14 cellular contexts compared by ENCODE assay signal in genomic region chr12:13161172-13161571, GRCh38. TPM values are rescaled to one million over a fixed set of nuclear protein-coding genes. Genes with fewer than 3 reads are reported as not detected.
A peak's percentile ranks its signal among the peaks of the same experiment; 100 is the strongest.
DNase-seq lines count a peak whose midpoint lies in the region; ATAC-seq and TF ChIP-seq lines count a peak whose summit lies in the region.
"Had no signal": no experiment of that assay in that cellular context is flagged by ENCODE, and none has a peak within 500 bp of the region (broad histone marks: within the 10 kb centered on the region; RNA-seq: fewer than 3 reads in every experiment).

No MANE protein-coding gene starts in this region.

- no peak overlapping the region for H3K4me2 ChIP-seq in OCI-LY7 (ENCODE audit: low read length)

- H3K9me3 Mint-ChIP-seq in MCF 10A (ENCODE audit: unreplicated experiment), result no peaks in the 10 kb centered on the region
- H3K9me3 Mint-ChIP-seq: activated naive CD8-positive, alpha-beta T cell treated with anti-CD3 and anti-CD28 coated beads for 36 hours had no signal

- in situ Hi-C loops in transverse colon (cut with MboI; ENCODE audit: low pct_ligation_motif_present in 1 of 4, low pct_unique_long_range_greater_than_20kb in 1 of 4, low sequenced_read_pairs in 3 of 4), result no loop called here

- H3K27me3 ChIP-seq in breast epithelium (no peaks in the 10 kb centered on the region), transverse colon (peaks cover 7% of the 10 kb centered on the region)
- H3K27me3 ChIP-seq: testis had no signal

- no peaks in the 10 kb centered on the region for H3K36me3 Mint-ChIP-seq in MCF 10A (ENCODE audit: insufficient read depth, unreplicated experiment)
- H3K36me3 Mint-ChIP-seq: activated naive CD8-positive, alpha-beta T cell treated with anti-CD3 and anti-CD28 coated beads for 36 hours had no signal

- H3K36me3 ChIP-seq in breast epithelium (no peaks in the 10 kb centered on the region), OCI-LY7 (ENCODE audit: insufficient read depth, low read length) (no peaks in the 10 kb centered on the region), transverse colon (no peaks in the 10 kb centered on the region)

- H3K4me3 Mint-ChIP-seq in MCF 10A (ENCODE audit: unreplicated experiment), result no peak overlapping the region
- H3K4me3 Mint-ChIP-seq: activated naive CD8-positive, alpha-beta T cell treated with anti-CD3 and anti-CD28 coated beads for 36 hours had no signal

- no peak for ATAC-seq in HG03442 (IDR thresholded peaks at IDR 0.05; ENCODE audit: unreplicated experiment)
- ATAC-seq: sciatic nerve had no signal

- TF ChIP-seq POLR2A in breast epithelium (IDR thresholded peaks at IDR 0.05), result no peak
- no peak for TF ChIP-seq POLR2A in transverse colon (IDR thresholded peaks at IDR 0.05)

- H3K79me2 ChIP-seq in OCI-LY7 (ENCODE audit: insufficient read depth, low read depth, low read length), result no peaks in the 10 kb centered on the region

- H3K4me1 Mint-ChIP-seq in MCF 10A (ENCODE audit: insufficient read depth, unreplicated experiment), result peaks cover 11% of the 10 kb centered on the region

- BruUV-seq in MCF 10A (replicated peaks; lab: Mats Ljungman, UMichigan) (no TSS peak), OCI-LY7 (replicated peaks; lab: Mats Ljungman, UMichigan) (no TSS peak)

- H3K9me3 ChIP-seq in breast epithelium (no peaks in the 10 kb centered on the region), OCI-LY7 (ENCODE audit: low read length) (no peaks in the 10 kb centered on the region), transverse colon (no peaks in the 10 kb centered on the region)
- H3K9me3 ChIP-seq: testis had no signal

- intact Hi-C loops in MCF 10A (cut with micrococcal nuclease), result no loop called here
- intact Hi-C loops in breast epithelium (cut with DNase I; ENCODE audit: low total_unique reads), result no loop called here
- intact Hi-C loops in OCI-LY7 (cut with micrococcal nuclease; ENCODE audit: unreplicated experiment), result no loop called here
- intact Hi-C loops in transverse colon (cut with DNase I; ENCODE audit: low total_unique reads), result no loop called here

- no peaks in the 10 kb centered on the region for H4K20me1 ChIP-seq in OCI-LY7 (ENCODE audit: insufficient read depth, low read length)

- no peak for TF ChIP-seq EP300 in transverse colon (IDR thresholded peaks at IDR 0.05; ENCODE audit: low read depth)

- H3K27me3 Mint-ChIP-seq in MCF 10A (ENCODE audit: insufficient read depth, unreplicated experiment), result no peaks in the 10 kb centered on the region

- DNase-seq in MCF 10A (ENCODE audit: unreplicated experiment), result no peak
- DNase-seq in breast epithelium (ENCODE audit: low spot score in 2 of 2), result no peak
- no peak for DNase-seq in OCI-LY7 (ENCODE audit: low spot score)
- DNase-seq in epithelial cell of esophagus (ENCODE audit: low read depth), result no peak
- no peak for DNase-seq in transverse colon
- DNase-seq in activated naive CD4-positive, alpha-beta T cell treated with Interleukin-2 at 50 U/mL for 16 hours, result no peak
- no peak for DNase-seq in effector CD8-positive, alpha-beta T cell (lab: John Stamatoyannopoulos, UW)
- DNase-seq: activated naive CD8-positive, alpha-beta T cell treated with anti-CD3 and anti-CD28 coated beads for 36 hours; NCI-H2081; testis had no signal

- TF ChIP-seq CTCF in MCF 10A (IDR thresholded peaks at IDR 0.05; ENCODE audit: unreplicated experiment), result peak; percentile 27
- TF ChIP-seq CTCF in breast epithelium (IDR thresholded peaks at IDR 0.05), result no peak
- peak; percentile 63 for TF ChIP-seq CTCF in OCI-LY7 (conservative IDR thresholded peaks at IDR 0.05; ENCODE audit: low read length)
- TF ChIP-seq CTCF in epithelial cell of esophagus (IDR thresholded peaks at IDR 0.05; ENCODE audit: insufficient read depth, low read depth, low read length, missing control alignments), result peak; percentile 32
- TF ChIP-seq CTCF in transverse colon (IDR thresholded peaks at IDR 0.05), result peak in 3 of 5 experiments; percentile 19 to 29 (median 27)

- no peak overlapping the region for H3K27ac Mint-ChIP-seq in MCF 10A (ENCODE audit: low read depth, unreplicated experiment)
- H3K27ac Mint-ChIP-seq: activated naive CD8-positive, alpha-beta T cell treated with anti-CD3 and anti-CD28 coated beads for 36 hours had no signal

- no peak overlapping the region for H3K27ac ChIP-seq in breast epithelium
- H3K27ac ChIP-seq in OCI-LY7 (ENCODE audit: low read depth, low read length, poor library complexity, severe bottlenecking), result no peak overlapping the region
- H3K27ac ChIP-seq in transverse colon, result no peak overlapping the region
- H3K27ac ChIP-seq: testis had no signal

- POLR2A ChIA-PET in MCF 10A (lab: Yijun Ruan, JAX) (no interaction called here), OCI-LY7 (lab: Charles Lee) (interaction anchor here (0.6 kb wide), 1 partner anchor 116 kb away, joined by 4 read pairs; no protein-coding TSS in a partner anchor)

- CTCF ChIA-PET in MCF 10A (lab: Yijun Ruan, JAX) (interaction anchor here (0.6 to 1.5 kb wide), 5 partner anchors 37 to 63 kb away, joined by 3 to 9 read pairs (median 3); no protein-coding TSS in a partner anchor), OCI-LY7 (lab: Charles Lee; ENCODE audit: unreplicated experiment) (no interaction called here)

- WGBS in transverse colon (ENCODE audit: low coverage in 1 of 2), 2 donors, result 77 to 89% methylated on average over 3 of the region's 3 CpGs

- H2AFZ ChIP-seq in OCI-LY7 (ENCODE audit: low read length), result no peak overlapping the region

- H3K9me2 ChIP-seq in OCI-LY7 (ENCODE audit: insufficient read depth, low read length), result no peaks in the 10 kb centered on the region

- H3K4me1 ChIP-seq in breast epithelium (peaks cover 4 to 6% of the 10 kb centered on the region in 2 donors), OCI-LY7 (ENCODE audit: insufficient read depth, low read length, poor library complexity, severe bottlenecking) (no peaks in the 10 kb centered on the region), transverse colon (peaks cover 0 to 13% (median 9%) of the 10 kb centered on the region in 4 donors)
- H3K4me1 ChIP-seq: testis had no signal

- no peak overlapping the region for H3K4me3 ChIP-seq in breast epithelium
- H3K4me3 ChIP-seq in OCI-LY7 (ENCODE audit: low read depth, low read length, poor library complexity, severe bottlenecking), result no peak overlapping the region
- no peak overlapping the region for H3K4me3 ChIP-seq in epithelial cell of esophagus (ENCODE audit: low read length)
- H3K4me3 ChIP-seq in transverse colon, result no peak overlapping the region
- H3K4me3 ChIP-seq: testis had no signal

RNA-seq across cellular contexts. Expression of gene EMP1, which starts 35.4 kb away (rescaled TPM):
- total RNA-seq in MCF 10A (2022), result 193 and 230 TPM in 2 replicates
- 100 to 1,000 TPM; 207 to 759 (median 444) TPM for total RNA-seq in breast epithelium
- 0.03 TPM in 1 of 2 replicates, not detected in the other for total RNA-seq in OCI-LY7 (2014; rRNA removed; shearing (Covaris generic))
- total RNA-seq in OCI-LY7 (2022), result 0.40 TPM in 1 of 2 replicates, not detected in the other
- 100 to 1,000 TPM in 3 of 4 donors, 10 to 100 TPM in 1; 43.2 to 837 (median 738) TPM for total RNA-seq in transverse colon

RNA-seq across cellular contexts. Expression of gene GSG1, which starts 57.7 kb away (rescaled TPM):
- total RNA-seq in MCF 10A (2022) (not detected in 2 replicates), breast epithelium (not detected), OCI-LY7 (2022) (not detected in 2 replicates), transverse colon (not detected)
- not detected in 2 replicates for total RNA-seq in OCI-LY7 (2014; rRNA removed; shearing (Covaris generic))
- total RNA-seq: activated CD8-positive, alpha-beta memory T cell treated with anti-CD3 and anti-CD28 coated beads for 36 hours; activated naive CD8-positive, alpha-beta T cell treated with anti-CD3 and anti-CD28 coated beads for 36 hours; mesenteric fat pad; sciatic nerve had no signal

Comparison
In these comparisons a context has a peak if more than half of its experiments do, and no peak if none do; other contexts are left out.
1. CTCF ChIP-seq: peak in MCF 10A (single experiment), OCI-LY7 (single experiment), epithelial cell of esophagus (single experiment) and transverse colon (3 of 5); none in breast epithelium (0 of 3).
2. RNA of gene EMP1, which starts 35.4 kb away (total RNA-seq): 43.2 to 837 TPM in transverse colon, 207 to 759 TPM in breast epithelium and 193 to 230 TPM in MCF 10A; 0.03 to 0.40 TPM in OCI-LY7; every median in the first group is over 10 times any median in the second.